Comparison of ENCODE assay signal across 24 cellular contexts in the genomic region with DNA sequence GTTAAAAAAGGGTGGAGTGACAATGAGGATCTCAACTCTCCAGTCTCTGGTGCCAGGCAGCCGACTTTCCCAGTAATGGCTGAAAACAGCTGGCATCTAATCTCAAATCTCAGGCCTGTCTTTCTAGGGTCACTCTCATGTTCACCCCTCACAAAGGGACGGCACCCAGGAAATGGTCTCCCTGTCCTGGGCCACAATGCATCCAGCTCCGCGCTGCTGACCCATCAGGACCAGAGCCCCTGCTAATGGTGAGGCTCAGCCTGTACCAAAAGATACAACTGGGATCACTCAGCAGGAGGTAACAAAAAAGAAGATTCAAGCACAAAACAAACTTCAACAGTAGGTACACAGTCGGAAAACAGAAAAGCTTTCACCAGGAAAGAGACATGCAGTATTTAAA. TPM values are rescaled to one million over a fixed set of nuclear protein-coding genes. Genes with fewer than 3 reads are reported as not detected.
DNase-seq lines count a peak whose midpoint lies in the region; ATAC-seq and TF ChIP-seq lines count a peak whose summit lies in the region.
"Had no signal": no experiment of that assay in that cellular context is flagged by ENCODE, and none has a peak within 500 bp of the region (broad histone marks: within the 10 kb centered on the region; RNA-seq: fewer than 3 reads in every experiment).

No MANE protein-coding gene starts in this region.

- no peak for DNase-seq in chondrocyte (ENCODE audit: low spot score)
- DNase-seq in islet precursor cell = peak; percentile 22
- no peak for DNase-seq in neuronal stem cell (ENCODE audit: low spot score)
- no peak for DNase-seq in smooth muscle cell (lab: John Stamatoyannopoulos, UW; ENCODE audit: unreplicated experiment)
- DNase-seq in stimulated activated effector memory CD8-positive, alpha-beta T cell treated with anti-CD3 and anti-CD28 coated beads, Interleukin-12 subunit alpha, Interleukin-12 subunit beta, amount 100 ng/mL, for 72 hours (ENCODE audit: low spot score in 2 of 2) = no peak
- DNase-seq in PC-3 = no peak
- DNase-seq: 8988T; ACHN; BE2C; C1 segment of cervical spinal cord; CD4-positive, alpha-beta memory T cell; CD4-positive, CD25-positive, alpha-beta regulatory T cell; CD8-positive, alpha-beta memory T cell; COR-L47; DMS 273 treated with DMSO at 0.1 percent for 48 hours; DMS153; DMS53; DMS79; DND-41; EL; GDM1 had no signal

- no peak overlapping the region for H2BK15ac ChIP-seq in neuronal stem cell (ENCODE audit: low read length)

- no peaks in the 10 kb centered on the region for H3F3A ChIP-seq in smooth muscle cell (ENCODE audit: low read depth)
- no peaks in the 10 kb centered on the region for H3F3A ChIP-seq in PC-3 (ENCODE audit: low read length, unreplicated experiment)

- no peaks in the 10 kb centered on the region for H3K9me3 Mint-ChIP-seq in chondrocyte (ENCODE audit: low read depth)
- H3K9me3 Mint-ChIP-seq in stimulated activated effector memory CD8-positive, alpha-beta T cell treated with anti-CD3 and anti-CD28 coated beads, Interleukin-12 subunit alpha, Interleukin-12 subunit beta, amount 100 ng/mL, for 72 hours = no peaks in the 10 kb centered on the region
- H3K9me3 Mint-ChIP-seq: CD14-positive monocyte; CD4-positive, alpha-beta memory T cell; CD4-positive, CD25-positive, alpha-beta regulatory T cell; CD8-positive, alpha-beta memory T cell had no signal

- H3K9me2 ChIP-seq in PC-3 (replicated peaks; ENCODE audit: low read length) = no peaks in the 10 kb centered on the region

- H3K23ac ChIP-seq in neuronal stem cell (ENCODE audit: low read depth, low read length, poor library complexity) = no peak overlapping the region

- intact Hi-C loops in PC-3 (cut with micrococcal nuclease) = no loop called here

- no peak overlapping the region for H3K27ac ChIP-seq in neuronal stem cell (replicated peaks; ENCODE audit: low read length)
- no peak overlapping the region for H3K27ac ChIP-seq in smooth muscle cell (ENCODE audit: low read depth)
- no peak overlapping the region for H3K27ac ChIP-seq in PC-3 (ENCODE audit: low read length)
- H3K27ac ChIP-seq: BLaER1 had no signal

- POLR2A ChIA-PET in PC-3 (lab: Charles Lee; ENCODE audit: unreplicated experiment) = no interaction called here

- H3K4me2 ChIP-seq in neuronal stem cell (ENCODE audit: insufficient read depth, low read length, poor library complexity, severe bottlenecking) (no peak overlapping the region), smooth muscle cell (no peak overlapping the region), PC-3 (ENCODE audit: low read length) (no peak overlapping the region)
- H3K4me2 ChIP-seq: BLaER1 had no signal

- H3K36me3 ChIP-seq in neuronal stem cell (replicated peaks in 1 of 2; ENCODE audit: control insufficient read depth in 2 of 2, insufficient read depth in 2 of 2, low read length in 2 of 2) = no peaks in the 10 kb centered on the region
- H3K36me3 ChIP-seq in smooth muscle cell (ENCODE audit: low read depth) = no peaks in the 10 kb centered on the region
- no peaks in the 10 kb centered on the region for H3K36me3 ChIP-seq in PC-3 (ENCODE audit: low read depth, low read length)
- H3K36me3 ChIP-seq: BE2C, BLaER1 had no signal

- H3K27me3 Mint-ChIP-seq in chondrocyte (ENCODE audit: low read depth) = no peaks in the 10 kb centered on the region

- H2BK120ac ChIP-seq in neuronal stem cell (ENCODE audit: low read depth, low read length) = no peak overlapping the region

- no peak overlapping the region for H4K91ac ChIP-seq in neuronal stem cell (ENCODE audit: low read depth, low read length, poor library complexity)

- peak overlapping the region; percentile 46 for H3K18ac ChIP-seq in neuronal stem cell (ENCODE audit: low read length)

- CTCF ChIA-PET in PC-3 (lab: Charles Lee) = no interaction called here

- H3K9me3 ChIP-seq in neuronal stem cell (replicated peaks in 1 of 2; ENCODE audit: control insufficient read depth in 2 of 2, insufficient read depth in 1 of 2, low read depth in 1 of 2, low read length in 2 of 2) (no peaks in the 10 kb centered on the region), smooth muscle cell (replicated peaks; ENCODE audit: low read depth) (no peaks in the 10 kb centered on the region), PC-3 (ENCODE audit: low read length) (no peaks in the 10 kb centered on the region)
- H3K9me3 ChIP-seq: BE2C, BLaER1 had no signal

- H3K14ac ChIP-seq in neuronal stem cell (ENCODE audit: low read length) = no peak overlapping the region

- no peak overlapping the region for H4K8ac ChIP-seq in neuronal stem cell (ENCODE audit: low read depth, low read length)

- H3K36me3 Mint-ChIP-seq in chondrocyte (ENCODE audit: low read depth) = no peaks in the 10 kb centered on the region
- no peaks in the 10 kb centered on the region for H3K36me3 Mint-ChIP-seq in stimulated activated effector memory CD8-positive, alpha-beta T cell treated with anti-CD3 and anti-CD28 coated beads, Interleukin-12 subunit alpha, Interleukin-12 subunit beta, amount 100 ng/mL, for 72 hours
- H3K36me3 Mint-ChIP-seq: CD4-positive, alpha-beta memory T cell; CD4-positive, CD25-positive, alpha-beta regulatory T cell; CD8-positive, alpha-beta memory T cell had no signal

- no peak overlapping the region for H2AK5ac ChIP-seq in neuronal stem cell (ENCODE audit: low read depth, low read length)

- no peak overlapping the region for H3K4me3 Mint-ChIP-seq in chondrocyte (ENCODE audit: unreplicated experiment)
- H3K4me3 Mint-ChIP-seq in stimulated activated effector memory CD8-positive, alpha-beta T cell treated with anti-CD3 and anti-CD28 coated beads, Interleukin-12 subunit alpha, Interleukin-12 subunit beta, amount 100 ng/mL, for 72 hours = no peak overlapping the region
- H3K4me3 Mint-ChIP-seq: CD14-positive monocyte; CD4-positive, alpha-beta memory T cell; CD4-positive, CD25-positive, alpha-beta regulatory T cell had no signal

- peak overlapping the region; percentile 5 for H3K27ac Mint-ChIP-seq in chondrocyte (ENCODE audit: unreplicated experiment)
- H3K27ac Mint-ChIP-seq in stimulated activated effector memory CD8-positive, alpha-beta T cell treated with anti-CD3 and anti-CD28 coated beads, Interleukin-12 subunit alpha, Interleukin-12 subunit beta, amount 100 ng/mL, for 72 hours = no peak overlapping the region
- H3K27ac Mint-ChIP-seq: CD14-positive monocyte; CD4-positive, alpha-beta memory T cell; CD8-positive, alpha-beta memory T cell had no signal

- no peaks in the 10 kb centered on the region for H3K27me3 ChIP-seq in neuronal stem cell (ENCODE audit: control insufficient read depth in 3 of 3, insufficient read depth in 3 of 3, low read depth in 1 of 3, low read length in 3 of 3)
- H3K27me3 ChIP-seq in smooth muscle cell (ENCODE audit: low read depth) = no peaks in the 10 kb centered on the region
- no peaks in the 10 kb centered on the region for H3K27me3 ChIP-seq in PC-3 (ENCODE audit: low read length)
- H3K27me3 ChIP-seq: BE2C, BLaER1 had no signal

- TF ChIP-seq CTCF in chondrocyte (IDR thresholded peaks at IDR 0.05) = no peak
- no peak for TF ChIP-seq CTCF in smooth muscle cell (IDR thresholded peaks at IDR 0.05; ENCODE audit: borderline replicate concordance, insufficient read depth, poor library complexity, severe bottlenecking)
- no peak for TF ChIP-seq CTCF in PC-3 (conservative IDR thresholded peaks at IDR 0.05; ENCODE audit: low read depth, low read length)

- H2BK5ac ChIP-seq in neuronal stem cell (ENCODE audit: low read length) = no peak overlapping the region

- H3K79me2 ChIP-seq in smooth muscle cell (ENCODE audit: low read depth) = no peaks in the 10 kb centered on the region
- no peaks in the 10 kb centered on the region for H3K79me2 ChIP-seq in PC-3 (ENCODE audit: low read length)

- H3K4me1 ChIP-seq in neuronal stem cell (ENCODE audit: control insufficient read depth in 2 of 2, insufficient read depth in 1 of 2, low read depth in 1 of 2, low read length in 2 of 2) (peaks cover 5 to 7% of the 10 kb centered on the region in 2 donors), smooth muscle cell (ENCODE audit: low read depth) (no peaks in the 10 kb centered on the region), PC-3 (ENCODE audit: insufficient read depth, low read length) (0 out of 2 replicates have a peak, but pooled peaks cover 5% of the 10 kb centered on the region)
- H3K4me1 ChIP-seq: BE2C, BLaER1 had no signal

- H2AFZ ChIP-seq in neuronal stem cell (ENCODE audit: low read length) (no peak overlapping the region), smooth muscle cell (ENCODE audit: low read depth) (no peak overlapping the region), PC-3 (ENCODE audit: low read length) (no peak overlapping the region)

- no peak overlapping the region for H3K4ac ChIP-seq in neuronal stem cell (ENCODE audit: low read length)

- no peak overlapping the region for H2BK12ac ChIP-seq in neuronal stem cell (ENCODE audit: low read length)

- H3K9ac ChIP-seq in neuronal stem cell (ENCODE audit: low read depth, low read length, poor library complexity) (no peak overlapping the region), smooth muscle cell (ENCODE audit: low read depth) (no peak overlapping the region), PC-3 (ENCODE audit: low read length) (no peak overlapping the region)
- H3K9ac ChIP-seq: BLaER1 had no signal

- no peaks in the 10 kb centered on the region for H4K20me1 ChIP-seq in smooth muscle cell (ENCODE audit: low read depth)
- no peaks in the 10 kb centered on the region for H4K20me1 ChIP-seq in PC-3 (ENCODE audit: low read length)
- H4K20me1 ChIP-seq: BLaER1 had no signal

- no peak overlapping the region for H3K4me3 ChIP-seq in neuronal stem cell (ENCODE audit: low read length in 2 of 2)
- no peak overlapping the region for H3K4me3 ChIP-seq in smooth muscle cell
- H3K4me3 ChIP-seq in PC-3 (ENCODE audit: low read length) = no peak overlapping the region
- H3K4me3 ChIP-seq: BLaER1, GM12878 had no signal

- no peak for ATAC-seq in stimulated activated effector memory CD8-positive, alpha-beta T cell treated with anti-CD3 and anti-CD28 coated beads, Interleukin-12 subunit alpha, Interleukin-12 subunit beta, amount 100 ng/mL, for 72 hours
- no peak for ATAC-seq in PC-3
- ATAC-seq: GM12878 had no signal

- BruUV-seq in PC-3 (replicated peaks; lab: Mats Ljungman, UMichigan) = no TSS peak

- no peaks in the 10 kb centered on the region for H3K4me1 Mint-ChIP-seq in chondrocyte (ENCODE audit: low read depth)
- no peaks in the 10 kb centered on the region for H3K4me1 Mint-ChIP-seq in stimulated activated effector memory CD8-positive, alpha-beta T cell treated with anti-CD3 and anti-CD28 coated beads, Interleukin-12 subunit alpha, Interleukin-12 subunit beta, amount 100 ng/mL, for 72 hours
- H3K4me1 Mint-ChIP-seq: CD4-positive, alpha-beta memory T cell; CD4-positive, CD25-positive, alpha-beta regulatory T cell; CD8-positive, alpha-beta memory T cell had no signal

- no peaks in the 10 kb centered on the region for H3K79me1 ChIP-seq in neuronal stem cell (ENCODE audit: low read depth, low read length)

- WGBS in neuronal stem cell (ENCODE audit: extremely low coverage in 2 of 2, insufficient read length in 2 of 2, insufficient replicate concordance in 1 of 2), 2 donors = no CpG with 5 or more reads among the region's 5 CpGs
- WGBS in smooth muscle cell (ENCODE audit: low lambda C conversion rate) = 94% methylated on average over 5 of the region's 5 CpGs

RNA-seq across cellular contexts. Expression of gene KIDINS220, which starts 13.4 kb away (rescaled TPM):
- 65.2 to 68.2 TPM (median 66.3 TPM) in 3 replicates for total RNA-seq in chondrocyte
- 18.1 TPM for polyA plus RNA-seq in neuronal stem cell (2013, experiment 1 of 2)
- 18.6 TPM for polyA plus RNA-seq in neuronal stem cell (2013, experiment 2 of 2)
- 54.9 and 55.3 TPM in 2 replicates for total RNA-seq in smooth muscle cell
- 17.8 and 22.3 TPM in 2 replicates for polyA plus RNA-seq in smooth muscle cell
- total RNA-seq in PC-3 (2014; rRNA removed) = 35.3 and 37.6 TPM in 2 replicates
